ENCODE assay signal across 8 cellular contexts in genomic region chrX:149512225-149512885, GRCh38. TPM values are rescaled to one million over a fixed set of nuclear protein-coding genes. Genes with fewer than 3 reads are reported as not detected.
DNase-seq lines count a peak whose midpoint lies in the region; ATAC-seq, FAIRE-seq and TF ChIP-seq lines count a peak whose summit lies in the region.

No MANE protein-coding gene starts in this region.

- H3K27me3 ChIP-seq in endothelial cell of umbilical vein (ENCODE audit: control insufficient read depth in 2 of 2, insufficient read depth in 2 of 2, low read length in 2 of 2) (peaks cover 0 to 2% of the 10 kb centered on the region in 2 experiments), upper lobe of right lung (no peaks in the 10 kb centered on the region)

- no peak overlapping the region for H3K4me2 ChIP-seq in endothelial cell of umbilical vein (ENCODE audit: insufficient read depth, low read length)

- H4K20me1 ChIP-seq in endothelial cell of umbilical vein (replicated peaks; ENCODE audit: control insufficient read depth, extremely low read depth, insufficient read depth, low read length): no peaks in the 10 kb centered on the region

- TF ChIP-seq CTCF in endothelial cell of umbilical vein (IDR thresholded peaks at IDR 0.05; ENCODE audit: extremely low read depth in 1 of 2, insufficient read depth in 1 of 2, low read depth in 1 of 2, low read length in 2 of 2) (peak; percentile 59 to 62), upper lobe of right lung (IDR thresholded peaks at IDR 0.05) (peak; percentile 57)

- ATAC-seq in GM18520 (IDR thresholded peaks at IDR 0.05; ENCODE audit: unreplicated experiment): peak; percentile 55
- ATAC-seq in HG03045 (IDR thresholded peaks at IDR 0.05; ENCODE audit: unreplicated experiment): peak; percentile 82
- peak; percentile 93 for ATAC-seq in upper lobe of right lung

- POLR2A ChIA-PET in endothelial cell of umbilical vein (lab: Charles Lee): no interaction called here

- no peak overlapping the region for H2AFZ ChIP-seq in endothelial cell of umbilical vein (ENCODE audit: low read depth, low read length)

- peak; percentile 99 for FAIRE-seq in endothelial cell of umbilical vein (lab: Jason Lieb, UNC)

- H3K9me3 ChIP-seq in endothelial cell of umbilical vein (replicated peaks; ENCODE audit: control insufficient read depth, insufficient read depth, low read length) (no peaks in the 10 kb centered on the region), upper lobe of right lung (no peaks in the 10 kb centered on the region)

- no peak for TF ChIP-seq POLR2A in endothelial cell of umbilical vein (IDR thresholded peaks at IDR 0.05; ENCODE audit: low read depth, low read length)

- H3K4me3 ChIP-seq in endothelial cell of umbilical vein (replicated peaks in 1 of 3; ENCODE audit: insufficient read depth in 1 of 3, low read depth in 1 of 3, low read length in 3 of 3): no peak overlapping the region
- H3K4me3 ChIP-seq in upper lobe of right lung: no peak overlapping the region

- dilution Hi-C loops in endothelial cell of umbilical vein (cut with MboI; ENCODE audit: extremely low pct_ligation_motif_present, low sequenced_read_pairs): no loop called here

- no peaks in the 10 kb centered on the region for H3K9me1 ChIP-seq in endothelial cell of umbilical vein (replicated peaks; ENCODE audit: control insufficient read depth, extremely low read depth, insufficient read depth, low read length)

- no peaks in the 10 kb centered on the region for H3K36me3 ChIP-seq in endothelial cell of umbilical vein (ENCODE audit: control insufficient read depth in 2 of 2, extremely low read depth in 1 of 2, insufficient read depth in 2 of 2, low read length in 2 of 2)
- H3K36me3 ChIP-seq in upper lobe of right lung: no peaks in the 10 kb centered on the region

- no TSS peak for BruUV-seq in endothelial cell of umbilical vein (replicated peaks; lab: Mats Ljungman, UMichigan)

- H3K27ac ChIP-seq in endothelial cell of umbilical vein (ENCODE audit: insufficient read depth, low read depth, low read length): no peak overlapping the region
- no peak overlapping the region for H3K27ac ChIP-seq in upper lobe of right lung

- intact Hi-C loops in endothelial cell of umbilical vein (cut with micrococcal nuclease) (loop anchor here (1.0 kb wide), 2 partner anchors 15 to 27 kb away; no protein-coding TSS in a partner anchor), upper lobe of right lung (cut with DNase I) (no loop called here)

- H3K4me1 ChIP-seq in endothelial cell of umbilical vein (ENCODE audit: control insufficient read depth, extremely low read depth, insufficient read depth, low read length): peaks cover 15% of the 10 kb centered on the region
- no peaks in the 10 kb centered on the region for H3K4me1 ChIP-seq in upper lobe of right lung

- CTCF ChIA-PET in endothelial cell of umbilical vein (lab: Charles Lee): interaction anchor here (0.6 to 1.6 kb wide), 7 partner anchors 10 to 119 kb away, joined by 3 to 20 read pairs (median 4); partner anchors contain the start of gene EOLA1

- peak; percentile 22 to 31 for DNase-seq in AML-193 (lab: John Stamatoyannopoulos, UW)
- peak; percentile 46 for DNase-seq in NCI-H2227 (lab: John Stamatoyannopoulos, UW; ENCODE audit: unreplicated experiment)
- peak; percentile 49 to 62 for DNase-seq in activated CD4-positive, alpha-beta T cell treated with anti-CD3 and anti-CD28 coated beads, Interleukin-2, amount 50 U/mL, for 48 hours
- DNase-seq in endothelial cell of umbilical vein (ENCODE audit: low read depth, low spot score): peak; percentile 55
- peak; percentile 52 for DNase-seq in mucosa of gallbladder (ENCODE audit: low spot score)
- DNase-seq in upper lobe of right lung: peak; percentile 62

- no peaks in the 10 kb centered on the region for H3K79me2 ChIP-seq in endothelial cell of umbilical vein (ENCODE audit: control insufficient read depth, insufficient read depth, low read length)

- no peak overlapping the region for H3K9ac ChIP-seq in endothelial cell of umbilical vein (replicated peaks; ENCODE audit: extremely low read depth, insufficient read depth, low read length)

TF ChIP-seq in endothelial cell of umbilical vein, 7 proteins besides CTCF, POLR2A, EP300 and RAD21:
- TF ChIP-seq EZH2 (IDR thresholded peaks at IDR 0.05; ENCODE audit: borderline replicate concordance, low read depth, low read length, severe bottlenecking): no peak
- TF ChIP-seq POLR2AphosphoS5 (IDR thresholded peaks at IDR 0.05; ENCODE audit: insufficient read depth, low read depth, low read length): no peak
- no peak for TF ChIP-seq MYC (IDR thresholded peaks at IDR 0.05; ENCODE audit: low read depth, low read length)
- no peak for TF ChIP-seq JUN (IDR thresholded peaks at IDR 0.05; ENCODE audit: borderline replicate concordance, insufficient read depth, insufficient read length, low read depth)
- TF ChIP-seq, protein P1, sequence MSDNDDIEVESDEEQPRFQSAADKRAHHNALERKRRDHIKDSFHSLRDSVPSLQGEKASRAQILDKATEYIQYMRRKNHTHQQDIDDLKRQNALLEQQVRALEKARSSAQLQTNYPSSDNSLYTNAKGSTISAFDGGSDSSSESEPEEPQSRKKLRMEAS (IDR thresholded peaks at IDR 0.05; ENCODE audit: insufficient read depth, insufficient read length): no peak
- no peak for TF ChIP-seq FOS (IDR thresholded peaks at IDR 0.05; ENCODE audit: borderline replicate concordance, insufficient read depth, low read length)
- no peak for TF ChIP-seq GATA2 (IDR thresholded peaks at IDR 0.05; ENCODE audit: insufficient read depth, insufficient read length, low read depth, low read length)

RNA-seq across cellular contexts. Expression of gene IDS, which starts 7.2 kb away (rescaled TPM):
- total RNA-seq in endothelial cell of umbilical vein (35.2 and 42.2 TPM in 2 replicates), mucosa of gallbladder (55.4 TPM), upper lobe of right lung (113 TPM)
- polyA plus RNA-seq in endothelial cell of umbilical vein: 42.9 and 44.0 TPM in 2 replicates
- polyA plus RNA-seq in endothelial cell of umbilical vein (2011; cell fraction: cytosol; rRNA removed): 41.1 and 42.8 TPM in 2 replicates
- polyA plus RNA-seq in endothelial cell of umbilical vein (2011; cell fraction: nucleus; rRNA removed): 44.1 and 46.1 TPM in 2 replicates
- 39.4 and 43.7 TPM in 2 replicates for polyA plus RNA-seq in endothelial cell of umbilical vein (2012)
- polyA minus RNA-seq in endothelial cell of umbilical vein: 56.8 and 73.5 TPM in 2 replicates
- polyA minus RNA-seq in endothelial cell of umbilical vein (2011; cell fraction: cytosol; rRNA and poly(A)+ RNA removed): 4.5 TPM
- polyA minus RNA-seq in endothelial cell of umbilical vein (2011; cell fraction: nucleus; rRNA and poly(A)+ RNA removed): 27.7 and 31.7 TPM in 2 replicates

RNA-seq across cellular contexts. Expression of gene EOLA1, which starts 28.5 kb away (rescaled TPM):
- total RNA-seq in endothelial cell of umbilical vein (17.5 and 24.6 TPM in 2 replicates), mucosa of gallbladder (18.6 TPM), upper lobe of right lung (15.8 TPM)
- 11.2 and 12.5 TPM in 2 replicates for polyA plus RNA-seq in endothelial cell of umbilical vein
- 15.1 and 15.8 TPM in 2 replicates for polyA plus RNA-seq in endothelial cell of umbilical vein (2011; cell fraction: cytosol; rRNA removed)
- 19.6 and 20.0 TPM in 2 replicates for polyA plus RNA-seq in endothelial cell of umbilical vein (2011; cell fraction: nucleus; rRNA removed)
- polyA plus RNA-seq in endothelial cell of umbilical vein (2012): 14.8 and 17.0 TPM in 2 replicates
- 7.6 and 10.8 TPM in 2 replicates for polyA minus RNA-seq in endothelial cell of umbilical vein
- 9.3 TPM for polyA minus RNA-seq in endothelial cell of umbilical vein (2011; cell fraction: cytosol; rRNA and poly(A)+ RNA removed)
- polyA minus RNA-seq in endothelial cell of umbilical vein (2011; cell fraction: nucleus; rRNA and poly(A)+ RNA removed): 8.3 and 12.3 TPM in 2 replicates

RNA-seq across cellular contexts. Expression of gene HSFX3, which starts 37.4 kb away (rescaled TPM):
- total RNA-seq in endothelial cell of umbilical vein (not detected in 2 replicates), mucosa of gallbladder (not detected), upper lobe of right lung (not detected)
- not detected in 2 replicates for polyA plus RNA-seq in endothelial cell of umbilical vein
- polyA plus RNA-seq in endothelial cell of umbilical vein (2011; cell fraction: cytosol; rRNA removed): not detected in 2 replicates
- not detected in 2 replicates for polyA plus RNA-seq in endothelial cell of umbilical vein (2011; cell fraction: nucleus; rRNA removed)
- polyA plus RNA-seq in endothelial cell of umbilical vein (2012): not detected in 2 replicates
- polyA minus RNA-seq in endothelial cell of umbilical vein: not detected in 2 replicates
- polyA minus RNA-seq in endothelial cell of umbilical vein (2011; cell fraction: cytosol; rRNA and poly(A)+ RNA removed): not detected
- polyA minus RNA-seq in endothelial cell of umbilical vein (2011; cell fraction: nucleus; rRNA and poly(A)+ RNA removed): not detected in 2 replicates
